In the genomic region with DNA sequence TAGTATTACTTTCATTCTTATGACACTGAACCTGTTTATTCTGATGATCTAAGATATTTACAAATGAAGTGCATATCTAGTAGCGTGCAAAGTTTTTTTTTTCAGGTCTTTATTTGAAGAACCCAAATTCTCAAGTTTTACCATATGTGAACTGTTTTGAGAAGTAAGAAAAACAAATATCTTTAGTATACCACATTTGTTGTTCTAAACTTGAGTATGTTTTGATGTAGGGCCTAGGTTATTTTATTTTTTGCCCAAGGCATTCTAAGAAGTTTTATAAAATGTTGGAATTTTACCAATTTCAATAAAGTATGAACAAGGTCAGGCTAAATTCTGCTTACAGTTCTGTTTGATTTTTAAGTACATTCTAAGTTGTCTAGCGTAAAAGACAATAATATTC, we compare ENCODE assay signal across 17 cellular contexts.
DNase-seq lines count a peak whose midpoint lies in the region; ATAC-seq, FAIRE-seq and TF ChIP-seq lines count a peak whose summit lies in the region.
"Had no signal": no experiment of that assay in that cellular context is flagged by ENCODE, and none has a peak within 500 bp of the region (broad histone marks: within the 10 kb centered on the region; RNA-seq: fewer than 3 reads in every experiment).

No MANE protein-coding gene starts in this region.

- no peaks in the 10 kb centered on the region for H3K9me3 Mint-ChIP-seq in glutamatergic neuron (ENCODE audit: unreplicated experiment)
- H3K9me3 Mint-ChIP-seq in activated CD8-positive, alpha-beta memory T cell treated with anti-CD3 and anti-CD28 coated beads, Interleukin-2, amount 10 ng/mL, durations not matched to agents 7 days and 5 days (ENCODE audit: low read depth), result no peaks in the 10 kb centered on the region
- H3K9me3 Mint-ChIP-seq: CD8-positive, alpha-beta T cell; HFFc6 had no signal

- peaks cover 4% of the 10 kb centered on the region for H3K36me3 ChIP-seq in A673 (ENCODE audit: insufficient read depth, low read length, poor library complexity, severe bottlenecking)
- H3K36me3 ChIP-seq in small intestine (ENCODE audit: control insufficient read depth in 2 of 2, insufficient read depth in 2 of 2, low read length in 2 of 2), result no peaks in the 10 kb centered on the region
- H3K36me3 ChIP-seq: BE2C had no signal

- intact Hi-C loops in A673 (cut with micrococcal nuclease; ENCODE audit: unreplicated experiment), result no loop called here

- in situ Hi-C loops in astrocyte of the spinal cord (cut with HindIII; ENCODE audit: low sequenced_read_pairs), result no loop called here

- POLR2A ChIA-PET in A673 (lab: Charles Lee; ENCODE audit: low non-redundant PET), result no interaction called here

- no TSS peak for BruUV-seq in A673 (replicated peaks; lab: Mats Ljungman, UMichigan)

- CTCF ChIA-PET in A673 (lab: Charles Lee), result no interaction called here
- CTCF ChIA-PET in activated CD8-positive, alpha-beta memory T cell treated with anti-CD3 and anti-CD28 coated beads, Interleukin-2, amount 10 ng/mL, durations not matched to agents 7 days and 5 days (lab: Charles Lee), result no interaction called here

- peaks cover 4% of the 10 kb centered on the region for H3K27me3 Mint-ChIP-seq in glutamatergic neuron (ENCODE audit: unreplicated experiment)
- H3K27me3 Mint-ChIP-seq in activated CD8-positive, alpha-beta memory T cell treated with anti-CD3 and anti-CD28 coated beads, Interleukin-2, amount 10 ng/mL, durations not matched to agents 7 days and 5 days, result no peaks in the 10 kb centered on the region

- H3K4me1 Mint-ChIP-seq in glutamatergic neuron (ENCODE audit: low read depth, unreplicated experiment), result peaks cover 61% of the 10 kb centered on the region
- no peaks in the 10 kb centered on the region for H3K4me1 Mint-ChIP-seq in activated CD8-positive, alpha-beta memory T cell treated with anti-CD3 and anti-CD28 coated beads, Interleukin-2, amount 10 ng/mL, durations not matched to agents 7 days and 5 days

- H3K4me1 ChIP-seq in A673 (ENCODE audit: insufficient read depth, low read length, poor library complexity, severe bottlenecking), result peaks cover 81% of the 10 kb centered on the region
- no peaks in the 10 kb centered on the region for H3K4me1 ChIP-seq in small intestine (ENCODE audit: control insufficient read depth in 2 of 2, insufficient read depth in 1 of 2, low read depth in 1 of 2, low read length in 1 of 2)

- TF ChIP-seq POLR2A in GM18505 (IDR thresholded peaks at IDR 0.05; ENCODE audit: borderline replicate concordance, extremely low read depth, insufficient read depth, insufficient read length), result no peak

- ATAC-seq in GM18505 (IDR thresholded peaks at IDR 0.05; ENCODE audit: unreplicated experiment), result no peak
- ATAC-seq in activated CD8-positive, alpha-beta memory T cell treated with anti-CD3 and anti-CD28 coated beads, Interleukin-2, amount 10 ng/mL, durations not matched to agents 7 days and 5 days, result no peak
- ATAC-seq: CD8-positive, alpha-beta T cell had no signal

- TF ChIP-seq CTCF in A673 (conservative IDR thresholded peaks at IDR 0.05; ENCODE audit: low read depth, low read length), result no peak
- TF ChIP-seq CTCF in astrocyte of the spinal cord (IDR thresholded peaks at IDR 0.05; ENCODE audit: low read depth, low read length), result no peak
- TF ChIP-seq CTCF in glutamatergic neuron (IDR thresholded peaks at IDR 0.05; ENCODE audit: partially characterized antibody, unreplicated experiment), result no peak

- H3K27ac ChIP-seq in A673 (ENCODE audit: low read depth, low read length, poor library complexity, severe bottlenecking) (peak overlapping the region; percentile 98), small intestine (ENCODE audit: low read depth in 1 of 2, low read length in 1 of 2) (no peak overlapping the region)
- H3K27ac ChIP-seq: C4-2B had no signal

- peak; percentile 83 for FAIRE-seq in small intestine (lab: Jason Lieb, UNC)
- FAIRE-seq: GM12892, HTR-8/SVneo had no signal

- H3K9me3 ChIP-seq in A673 (ENCODE audit: low read depth, low read length, poor library complexity, severe bottlenecking) (no peaks in the 10 kb centered on the region), small intestine (ENCODE audit: control insufficient read depth, low read depth) (no peaks in the 10 kb centered on the region)
- H3K9me3 ChIP-seq: BE2C had no signal

- H3K27me3 ChIP-seq in A673 (replicated peaks; ENCODE audit: insufficient read depth, low read depth, low read length, poor library complexity) (no peaks in the 10 kb centered on the region), small intestine (ENCODE audit: control insufficient read depth in 2 of 2, insufficient read depth in 2 of 2, low read length in 2 of 2) (no peaks in the 10 kb centered on the region)
- H3K27me3 ChIP-seq: BE2C had no signal

- H3K36me3 Mint-ChIP-seq in glutamatergic neuron (ENCODE audit: unreplicated experiment), result no peaks in the 10 kb centered on the region
- peaks cover 11% of the 10 kb centered on the region for H3K36me3 Mint-ChIP-seq in activated CD8-positive, alpha-beta memory T cell treated with anti-CD3 and anti-CD28 coated beads, Interleukin-2, amount 10 ng/mL, durations not matched to agents 7 days and 5 days

- H3K27ac Mint-ChIP-seq in glutamatergic neuron (ENCODE audit: unreplicated experiment), result peak overlapping the region; percentile 17
- H3K27ac Mint-ChIP-seq in activated CD8-positive, alpha-beta memory T cell treated with anti-CD3 and anti-CD28 coated beads, Interleukin-2, amount 10 ng/mL, durations not matched to agents 7 days and 5 days, result no peak overlapping the region
- H3K27ac Mint-ChIP-seq: CD8-positive, alpha-beta T cell; HFFc6 had no signal

- no peak for DNase-seq in A673 (ENCODE audit: low spot score)
- peak; percentile 19 for DNase-seq in astrocyte of the spinal cord (ENCODE audit: low read depth, low spot score)
- DNase-seq in glutamatergic neuron, result no peak
- no peak for DNase-seq in small intestine
- DNase-seq in islet precursor cell, result no peak
- DNase-seq in activated CD8-positive, alpha-beta memory T cell treated with anti-CD3 and anti-CD28 coated beads, Interleukin-2, amount 10 ng/mL, durations not matched to agents 7 days and 5 days, result no peak
- DNase-seq: BE2C; CD8-positive, alpha-beta T cell; COR-L47; DND-41; GDM1; HCEC 1CT; HFFc6 had no signal

- peak overlapping the region; percentile 34 for H3K4me3 ChIP-seq in A673 (ENCODE audit: low read depth, low read length, poor library complexity, severe bottlenecking)
- H3K4me3 ChIP-seq in astrocyte of the spinal cord (ENCODE audit: low read depth, low read length), result no peak overlapping the region
- H3K4me3 ChIP-seq in small intestine (ENCODE audit: low read depth in 1 of 2, low read length in 2 of 2), result no peak overlapping the region

- H3K4me3 Mint-ChIP-seq in glutamatergic neuron (ENCODE audit: unreplicated experiment), result no peak overlapping the region
- H3K4me3 Mint-ChIP-seq in activated CD8-positive, alpha-beta memory T cell treated with anti-CD3 and anti-CD28 coated beads, Interleukin-2, amount 10 ng/mL, durations not matched to agents 7 days and 5 days, result no peak overlapping the region
- H3K4me3 Mint-ChIP-seq: CD8-positive, alpha-beta T cell; HFFc6 had no signal

- WGBS in small intestine, 3 donors, result 89 to 95% (median 94%) methylated on average over 2 of the region's 2 CpGs
